In the genomic region with DNA sequence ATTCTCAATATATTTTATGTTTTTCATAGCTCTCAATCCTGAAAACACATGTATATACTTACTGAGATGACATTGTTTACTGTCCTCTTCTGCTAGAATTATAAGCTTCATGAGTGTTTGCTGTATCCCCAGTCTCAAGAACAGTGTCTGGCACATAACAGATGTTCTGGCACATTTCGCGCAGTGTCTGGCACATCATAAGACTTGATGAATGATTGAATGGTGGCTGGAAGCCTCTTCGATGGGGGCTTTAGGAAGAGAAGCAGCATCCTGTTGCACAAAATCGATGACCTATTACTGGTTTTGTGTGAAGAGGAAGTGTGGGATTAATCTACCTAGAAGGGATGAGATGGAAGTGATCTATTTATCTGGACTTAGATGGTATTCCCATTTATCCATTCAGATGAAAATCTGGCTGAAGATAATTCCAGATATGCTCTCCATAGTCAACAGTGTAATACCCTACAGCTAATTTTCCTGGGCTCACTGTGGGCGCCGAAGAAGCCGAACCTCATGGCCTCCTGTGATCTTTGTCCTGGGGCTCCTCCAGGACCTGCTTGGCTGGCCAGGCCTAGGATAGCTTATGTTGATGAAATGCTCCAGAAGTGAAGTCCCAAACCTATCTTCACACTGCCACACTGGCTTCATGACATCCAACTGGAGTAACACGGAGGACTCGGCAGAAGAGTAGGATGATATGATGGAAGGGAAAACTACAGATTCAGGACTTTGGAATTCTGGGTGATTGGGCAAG, we compare ENCODE assay signal across 10 cellular contexts. TPM values are rescaled to one million over a fixed set of nuclear protein-coding genes. Genes with fewer than 3 reads are reported as not detected.
DNase-seq lines count a peak whose midpoint lies in the region; FAIRE-seq and TF ChIP-seq lines count a peak whose summit lies in the region.
"Had no signal": no experiment of that assay in that cellular context is flagged by ENCODE, and none has a peak within 500 bp of the region (broad histone marks: within the 10 kb centered on the region; RNA-seq: fewer than 3 reads in every experiment).

No MANE protein-coding gene starts in this region.

- TF ChIP-seq EP300 in SK-N-SH (IDR thresholded peaks at IDR 0.05; ENCODE audit: borderline replicate concordance in 1 of 2, low read depth in 1 of 2, low read length in 1 of 2) (no peak), stomach (IDR thresholded peaks at IDR 0.05) (no peak)

- no peak for TF ChIP-seq RAD21 in SK-N-SH (IDR thresholded peaks at IDR 0.05; ENCODE audit: low read length)

- no peaks in the 10 kb centered on the region; the same call in 1 of the 2 replicates for H3K27me3 ChIP-seq in SK-N-SH (ENCODE audit: insufficient read depth)
- no peaks in the 10 kb centered on the region for H3K27me3 ChIP-seq in stomach
- H3K27me3 ChIP-seq: BE2C had no signal

- no peaks in the 10 kb centered on the region for H3F3A ChIP-seq in SK-N-SH (replicated peaks; ENCODE audit: insufficient read depth)

- TF ChIP-seq POLR2A in stomach (IDR thresholded peaks at IDR 0.05) = no peak

- in situ Hi-C loops in ACHN (cut with HindIII; ENCODE audit: low pct_ligation_motif_present, low pct_unique_long_range_greater_than_20kb, low sequenced_read_pairs) = no loop called here

- H3K36me3 ChIP-seq in SK-N-SH (replicated peaks in 1 of 2; ENCODE audit: control insufficient read depth in 1 of 2, insufficient read depth in 2 of 2, low read length in 1 of 2) (no peaks in the 10 kb centered on the region), stomach (no peaks in the 10 kb centered on the region)
- H3K36me3 ChIP-seq: BE2C had no signal

- peaks cover 4% of the 10 kb centered on the region for H3K27me3 Mint-ChIP-seq in activated T-cell treated with anti-CD3 and anti-CD28 coated beads, Interleukin-2, amount 50 U/mL, for 24 hours

- H3K9ac ChIP-seq in SK-N-SH = no peak overlapping the region

- H3K36me3 Mint-ChIP-seq in activated T-cell treated with anti-CD3 and anti-CD28 coated beads, Interleukin-2, amount 50 U/mL, for 24 hours (ENCODE audit: low read depth) = no peaks in the 10 kb centered on the region

- H3K4me3 ChIP-seq in SK-N-SH (ENCODE audit: low read depth in 2 of 2, low read length in 1 of 2) = no peak overlapping the region
- no peak overlapping the region for H3K4me3 ChIP-seq in stomach

- 76% methylated on average over 9 of the region's 9 CpGs for WGBS in SK-N-SH (ENCODE audit: low lambda C conversion rate)
- WGBS in stomach, 5 donors = 76 to 86% (median 83%) methylated on average over 9 of the region's 9 CpGs

- H3K9me3 ChIP-seq in SK-N-SH (no peaks in the 10 kb centered on the region), stomach (no peaks in the 10 kb centered on the region)
- H3K9me3 ChIP-seq: BE2C had no signal

- no peak overlapping the region for H3K27ac ChIP-seq in SK-N-SH (ENCODE audit: low read depth in 2 of 2, low read length in 1 of 2)
- H3K27ac ChIP-seq in stomach = peak overlapping the region; percentile 13 to 81 (median 67)

- CTCF ChIA-PET in SK-N-SH (lab: Yijun Ruan, JAX) = interaction anchor here (0.6 to 7.9 kb wide), 47 partner anchors 9 to 383 kb away, joined by 3 to 181 read pairs (median 5); a partner anchor contains a TSS

- peak overlapping the region; percentile 76 for H3K4me3 Mint-ChIP-seq in activated T-cell treated with anti-CD3 and anti-CD28 coated beads, Interleukin-2, amount 50 U/mL, for 24 hours

- peak overlapping the region; percentile 86; the same call in 1 of the 2 replicates for H2AFZ ChIP-seq in SK-N-SH (ENCODE audit: low read depth)

- no peaks in the 10 kb centered on the region for H3K79me2 ChIP-seq in SK-N-SH (ENCODE audit: insufficient read depth)

- no peaks in the 10 kb centered on the region for H3K9me3 Mint-ChIP-seq in activated T-cell treated with anti-CD3 and anti-CD28 coated beads, Interleukin-2, amount 50 U/mL, for 24 hours

- H4K20me1 ChIP-seq in SK-N-SH (ENCODE audit: insufficient read depth) = no peaks in the 10 kb centered on the region

- H3K4me2 ChIP-seq in SK-N-SH = no peak overlapping the region

- H3K4me1 ChIP-seq in SK-N-SH (ENCODE audit: control insufficient read depth in 1 of 2, insufficient read depth in 2 of 2, low read depth in 1 of 2, low read length in 1 of 2) (peaks cover 2 to 9% of the 10 kb centered on the region in 2 experiments; a peak in 2 of 4 replicates), stomach (peaks cover 22 to 60% (median 44%) of the 10 kb centered on the region in 4 donors)

- no peak for DNase-seq in activated T-cell treated with anti-CD3 and anti-CD28 coated beads, Interleukin-2, amount 50 U/mL, for 24 hours
- no peak for DNase-seq in activated T-cell treated with anti-CD3 and anti-CD28 coated beads, Interleukin-2, amount 50 U/mL, for 1 hour
- DNase-seq in SK-N-SH (no peak), islet precursor cell (peak; percentile 12), stomach (peak; percentile 20), ACHN (no peak), cerebellar cortex (ENCODE audit: low spot score) (no peak), HTR-8/SVneo (ENCODE audit: insufficient read length, low spot score) (no peak)

- peaks cover 34% of the 10 kb centered on the region for H3K4me1 Mint-ChIP-seq in activated T-cell treated with anti-CD3 and anti-CD28 coated beads, Interleukin-2, amount 50 U/mL, for 24 hours (ENCODE audit: low read depth)

- H3K27ac Mint-ChIP-seq in activated T-cell treated with anti-CD3 and anti-CD28 coated beads, Interleukin-2, amount 50 U/mL, for 24 hours = peak overlapping the region; percentile 93

- intact Hi-C loops in stomach (cut with DNase I; ENCODE audit: low total_unique reads) = no loop called here

- POLR2A ChIA-PET in SK-N-SH (lab: Yijun Ruan, JAX) = interaction anchor here (3.0 kb wide), 1 partner anchor 79 kb away, joined by 20 read pairs; no protein-coding TSS in a partner anchor

- no peak for FAIRE-seq in HTR-8/SVneo (lab: Jason Lieb, UNC)

- no peaks in the 10 kb centered on the region for H3K9me2 ChIP-seq in SK-N-SH

- TF ChIP-seq CTCF in SK-N-SH (IDR thresholded peaks at IDR 0.05) (no peak), stomach (IDR thresholded peaks at IDR 0.05) (no peak)

TF ChIP-seq in SK-N-SH, 30 proteins besides CTCF, POLR2A, EP300 and RAD21:
- TF ChIP-seq CHD2 (IDR thresholded peaks at IDR 0.05; ENCODE audit: low read length, partially characterized antibody) (no peak), ELF1 (IDR thresholded peaks at IDR 0.05) (no peak), GABPA (IDR thresholded peaks at IDR 0.05; ENCODE audit: low read depth) (no peak), JUND (IDR thresholded peaks at IDR 0.05) (no peak), FOSL2 (IDR thresholded peaks at IDR 0.05; ENCODE audit: borderline replicate concordance, low read depth) (no peak), NFIC (IDR thresholded peaks at IDR 0.05; ENCODE audit: borderline replicate concordance) (no peak)
- TF ChIP-seq, protein P1, sequence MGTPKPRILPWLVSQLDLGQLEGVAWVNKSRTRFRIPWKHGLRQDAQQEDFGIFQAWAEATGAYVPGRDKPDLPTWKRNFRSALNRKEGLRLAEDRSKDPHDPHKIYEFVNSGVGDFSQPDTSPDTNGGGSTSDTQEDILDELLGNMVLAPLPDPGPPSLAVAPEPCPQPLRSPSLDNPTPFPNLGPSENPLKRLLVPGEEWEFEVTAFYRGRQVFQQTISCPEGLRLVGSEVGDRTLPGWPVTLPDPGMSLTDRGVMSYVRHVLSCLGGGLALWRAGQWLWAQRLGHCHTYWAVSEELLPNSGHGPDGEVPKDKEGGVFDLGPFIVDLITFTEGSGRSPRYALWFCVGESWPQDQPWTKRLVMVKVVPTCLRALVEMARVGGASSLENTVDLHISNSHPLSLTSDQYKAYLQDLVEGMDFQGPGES (IDR thresholded peaks at IDR 0.05; ENCODE audit: low read depth, low read length) = no peak
- TF ChIP-seq, protein P2, sequence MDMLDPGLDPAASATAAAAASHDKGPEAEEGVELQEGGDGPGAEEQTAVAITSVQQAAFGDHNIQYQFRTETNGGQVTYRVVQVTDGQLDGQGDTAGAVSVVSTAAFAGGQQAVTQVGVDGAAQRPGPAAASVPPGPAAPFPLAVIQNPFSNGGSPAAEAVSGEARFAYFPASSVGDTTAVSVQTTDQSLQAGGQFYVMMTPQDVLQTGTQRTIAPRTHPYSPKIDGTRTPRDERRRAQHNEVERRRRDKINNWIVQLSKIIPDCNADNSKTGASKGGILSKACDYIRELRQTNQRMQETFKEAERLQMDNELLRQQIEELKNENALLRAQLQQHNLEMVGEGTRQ (IDR thresholded peaks at IDR 0.05; ENCODE audit: borderline replicate concordance, low read depth, low read length) = no peak
- TF ChIP-seq, protein P3, sequence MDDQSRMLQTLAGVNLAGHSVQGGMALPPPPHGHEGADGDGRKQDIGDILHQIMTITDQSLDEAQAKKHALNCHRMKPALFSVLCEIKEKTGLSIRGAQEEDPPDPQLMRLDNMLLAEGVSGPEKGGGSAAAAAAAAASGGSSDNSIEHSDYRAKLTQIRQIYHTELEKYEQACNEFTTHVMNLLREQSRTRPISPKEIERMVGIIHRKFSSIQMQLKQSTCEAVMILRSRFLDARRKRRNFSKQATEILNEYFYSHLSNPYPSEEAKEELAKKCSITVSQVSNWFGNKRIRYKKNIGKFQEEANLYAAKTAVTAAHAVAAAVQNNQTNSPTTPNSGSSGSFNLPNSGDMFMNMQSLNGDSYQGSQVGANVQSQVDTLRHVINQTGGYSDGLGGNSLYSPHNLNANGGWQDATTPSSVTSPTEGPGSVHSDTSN (IDR thresholded peaks at IDR 0.05) = no peak
TF ChIP-seq in SK-N-SH: peak in this region for 0.

RNA-seq across cellular contexts. Expression of a gene that starts 26.5 kb away (rescaled TPM):
- polyA plus RNA-seq in SK-N-SH (2012; rRNA removed) (0.59 and 0.62 TPM in 2 replicates), stomach (1 to 10 TPM; 3.2 to 9.2 (median 6.9) TPM)
- polyA plus RNA-seq in SK-N-SH (2012; cell fraction: cytosol; rRNA removed) = 0.33 and 0.43 TPM in 2 replicates
- 0.42 and 0.54 TPM in 2 replicates for polyA plus RNA-seq in SK-N-SH (2012; cell fraction: nucleus; rRNA removed)
- total RNA-seq in stomach = 10 to 100 TPM in 4 of 5 donors, 1 to 10 TPM in 1; 9.4 to 31.2 (median 14.0) TPM
- total RNA-seq: epithelial cell of proximal tubule had no signal

Comparison
In these comparisons a context has a peak if more than half of its experiments do, and no peak if none do; other contexts are left out.
1. DNase-seq: peak in islet precursor cell (single experiment) and stomach (single experiment); none in activated T-cell treated with anti-CD3 and anti-CD28 coated beads, Interleukin-2, amount 50 U/mL, for 24 hours (single experiment), activated T-cell treated with anti-CD3 and anti-CD28 coated beads, Interleukin-2, amount 50 U/mL, for 1 hour (single experiment), SK-N-SH (single experiment), ACHN (single experiment), cerebellar cortex (single experiment) and HTR-8/SVneo (single experiment).
2. H3K27ac ChIP-seq: peak in stomach (5 of 5); none in SK-N-SH (0 of 2).